In genomic region chr17:28733346-28733745, GRCh38 we compare ENCODE assay signal across 26 cellular contexts. TPM values are rescaled to one million over a fixed set of nuclear protein-coding genes. Genes with fewer than 3 reads are reported as not detected.
DNase-seq lines count a peak whose midpoint lies in the region; ATAC-seq and TF ChIP-seq lines count a peak whose summit lies in the region.
"Had no signal": no experiment of that assay in that cellular context is flagged by ENCODE, and none has a peak within 500 bp of the region (broad histone marks: within the 10 kb centered on the region; RNA-seq: fewer than 3 reads in every experiment).

No MANE protein-coding gene starts in this region.

- H3K4me3 ChIP-seq in OCI-LY3 (ENCODE audit: low read length) = no peak overlapping the region
- no peak overlapping the region for H3K4me3 ChIP-seq in prostate gland
- no peak overlapping the region for H3K4me3 ChIP-seq in esophagus muscularis mucosa
- H3K4me3 ChIP-seq: BLaER1 treated with 17β-estradiol and CSF1 and Interleukin-3, amounts not matched to agents 10 nM and 100 nM; GM12878; MG63 had no signal

- H3K9ac ChIP-seq in OCI-LY3 (ENCODE audit: low read length) = no peak overlapping the region
- H3K9ac ChIP-seq: BLaER1 treated with 17β-estradiol and CSF1 and Interleukin-3, amounts not matched to agents 10 nM and 100 nM had no signal

- no peaks in the 10 kb centered on the region for H3K27me3 ChIP-seq in OCI-LY3 (ENCODE audit: low read depth, low read length)
- H3K27me3 ChIP-seq in prostate gland (replicated peaks; ENCODE audit: insufficient read depth) = no peaks in the 10 kb centered on the region
- no peaks in the 10 kb centered on the region for H3K27me3 ChIP-seq in esophagus muscularis mucosa
- H3K27me3 ChIP-seq: BLaER1 treated with 17β-estradiol and CSF1 and Interleukin-3, amounts not matched to agents 10 nM and 100 nM; MG63 had no signal

- H3K9me3 ChIP-seq in OCI-LY3 (ENCODE audit: insufficient read depth, low read length) = no peaks in the 10 kb centered on the region
- no peaks in the 10 kb centered on the region for H3K9me3 ChIP-seq in prostate gland
- H3K9me3 ChIP-seq in esophagus muscularis mucosa = no peaks in the 10 kb centered on the region
- H3K9me3 ChIP-seq: MG63 had no signal

- no TSS peak for BruUV-seq in Calu3 (replicated peaks; lab: Mats Ljungman, UMichigan)

- 72% methylated on average over 1 of the region's 1 CpG for WGBS in prostate gland
- 83% methylated on average over 1 of the region's 1 CpG for WGBS in esophagus muscularis mucosa

- H2AFZ ChIP-seq in OCI-LY3 (ENCODE audit: low read depth, low read length) = no peak overlapping the region

- H3K4me2 ChIP-seq in OCI-LY3 (ENCODE audit: low read length) = no peak overlapping the region

- TF ChIP-seq EP300 in esophagus muscularis mucosa (IDR thresholded peaks at IDR 0.05) = no peak

- no peak overlapping the region for H3K4me3 Mint-ChIP-seq in Calu3 (ENCODE audit: low read depth, unreplicated experiment)
- no peak overlapping the region for H3K4me3 Mint-ChIP-seq in memory B cell
- H3K4me3 Mint-ChIP-seq: CD4-positive, alpha-beta T cell had no signal

- CTCF ChIA-PET in Calu3 (lab: Charles Lee) = interaction anchor here (1.0 to 1.7 kb wide), 3 partner anchors 13 to 30 kb away, joined by 3 to 8 read pairs (median 3); no protein-coding TSS in a partner anchor

- H3K36me3 ChIP-seq in OCI-LY3 (replicated peaks; ENCODE audit: low read depth, low read length) (peaks cover 24% of the 10 kb centered on the region), prostate gland (peaks cover 0 to 3% of the 10 kb centered on the region in 2 donors), esophagus muscularis mucosa (peaks cover 0 to 6% (median 0%) of the 10 kb centered on the region in 4 donors)
- H3K36me3 ChIP-seq: MG63 had no signal

- H3K27ac Mint-ChIP-seq in Calu3 (ENCODE audit: unreplicated experiment) = peak overlapping the region; percentile 44
- H3K27ac Mint-ChIP-seq in memory B cell = peak overlapping the region; percentile 86
- H3K27ac Mint-ChIP-seq: CD4-positive, alpha-beta T cell had no signal

- H3K4me1 Mint-ChIP-seq in Calu3 (ENCODE audit: low read depth, unreplicated experiment) (peaks cover 29% of the 10 kb centered on the region), memory B cell (peaks cover 34% of the 10 kb centered on the region)

- H3K4me1 ChIP-seq in OCI-LY3 (ENCODE audit: low read length) (peaks cover 54% of the 10 kb centered on the region), prostate gland (replicated peaks) (no peaks in the 10 kb centered on the region), esophagus muscularis mucosa (peaks cover 0 to 9% (median 5%) of the 10 kb centered on the region in 4 donors)

- TF ChIP-seq POLR2A in prostate gland (IDR thresholded peaks at IDR 0.05) = no peak
- TF ChIP-seq POLR2A in esophagus muscularis mucosa (IDR thresholded peaks at IDR 0.05; ENCODE audit: low read depth) = no peak

- H3K27me3 Mint-ChIP-seq in Calu3 (ENCODE audit: unreplicated experiment) (no peaks in the 10 kb centered on the region), memory B cell (no peaks in the 10 kb centered on the region)
- H3K27me3 Mint-ChIP-seq: CD4-positive, alpha-beta T cell had no signal

- ATAC-seq in memory B cell (ENCODE audit: low read depth) = no peak
- no peak for ATAC-seq in GM21717 (IDR thresholded peaks at IDR 0.05; ENCODE audit: unreplicated experiment)
- ATAC-seq in HG03442 (IDR thresholded peaks at IDR 0.05; ENCODE audit: unreplicated experiment) = no peak
- ATAC-seq: GM12878 had no signal

- DNase-seq in Calu3 = no peak
- DNase-seq in astrocyte of the hippocampus (ENCODE audit: low read depth, low spot score) = peak; percentile 53
- no peak for DNase-seq in memory B cell (ENCODE audit: low spot score in 2 of 2)
- no peak for DNase-seq in prostate gland (ENCODE audit: low spot score)
- DNase-seq in esophagus muscularis mucosa (ENCODE audit: extremely low spot score) = no peak
- DNase-seq: CD4-positive, alpha-beta T cell; COR-L47; DMS79; EL; GDM1; GOT3; HCEC 1CT; Kasumi-1; MG63; NCI-H1694; NCI-H2029 treated with DMSO at 0.1 percent for 48 hours; NCI-H446 treated with DMSO at 0.1 percent for 48 hours; NCI-H526; NCI-H82; NK-92 treated with Interleukin-12 subunit alpha and Interleukin-12 subunit beta, amount 100 ng/mL, for 24 hours; RPMI8226 had no signal

- intact Hi-C loops in Calu3 (cut with micrococcal nuclease; ENCODE audit: unreplicated experiment) (no loop called here), prostate gland (cut with DNase I) (no loop called here), esophagus muscularis mucosa (cut with DNase I) (no loop called here)

- H3K27ac ChIP-seq in OCI-LY3 (ENCODE audit: low read length) (peak overlapping the region; percentile 11; the same call in 1 of the 2 replicates), prostate gland (no peak overlapping the region), esophagus muscularis mucosa (replicated peaks in 1 of 4) (no peak overlapping the region)
- H3K27ac ChIP-seq: BLaER1 treated with 17β-estradiol and CSF1 and Interleukin-3, amounts not matched to agents 10 nM and 100 nM had no signal

- TF ChIP-seq CTCF in Calu3 (IDR thresholded peaks at IDR 0.05; ENCODE audit: unreplicated experiment) (no peak), OCI-LY3 (IDR thresholded peaks at IDR 0.05; ENCODE audit: low read depth, low read length) (no peak), prostate gland (IDR thresholded peaks at IDR 0.05) (no peak), esophagus muscularis mucosa (IDR thresholded peaks at IDR 0.05) (no peak)

- peaks cover 9% of the 10 kb centered on the region for H3K36me3 Mint-ChIP-seq in Calu3 (ENCODE audit: insufficient read depth, unreplicated experiment)
- peaks cover 5% of the 10 kb centered on the region for H3K36me3 Mint-ChIP-seq in memory B cell

- no peaks in the 10 kb centered on the region for H4K20me1 ChIP-seq in OCI-LY3 (ENCODE audit: insufficient read depth, low read length)
- H4K20me1 ChIP-seq: BLaER1 treated with 17β-estradiol and CSF1 and Interleukin-3, amounts not matched to agents 10 nM and 100 nM had no signal

- H3K79me2 ChIP-seq in OCI-LY3 (ENCODE audit: low read length) = peaks cover 12% of the 10 kb centered on the region

- H3K9me3 Mint-ChIP-seq in Calu3 (ENCODE audit: low read depth, unreplicated experiment) = no peaks in the 10 kb centered on the region
- H3K9me3 Mint-ChIP-seq in memory B cell = no peaks in the 10 kb centered on the region
- H3K9me3 Mint-ChIP-seq: CD4-positive, alpha-beta T cell had no signal

RNA-seq across cellular contexts. Expression of gene NEK8, which starts 4.8 kb away (rescaled TPM):
- 10.8 and 11.4 TPM in 2 replicates for total RNA-seq in Calu3 (2022)
- 10 to 100 TPM in 1 of 2 donors, 1 to 10 TPM in 1; 5.1 to 13.2 TPM for total RNA-seq in prostate gland
- total RNA-seq in esophagus muscularis mucosa = 1 to 10 TPM in 3 of 4 donors, under 1 TPM in 1; 0.83 to 2.1 (median 1.6) TPM

RNA-seq across cellular contexts. Expression of gene TLCD1, which starts 7.3 kb away (rescaled TPM):
- 44.9 and 49.3 TPM in 2 replicates for total RNA-seq in Calu3 (2022)
- total RNA-seq in prostate gland = 10 to 100 TPM in 1 of 2 donors, 1 to 10 TPM in 1; 5.3 to 19.6 TPM
- total RNA-seq in esophagus muscularis mucosa = 1 to 10 TPM in 3 of 4 donors, not detected in 1; 1.0 to 1.5 (median 1.3) TPM

RNA-seq across cellular contexts. Expression of gene TRAF4, which starts 10.5 kb away (rescaled TPM):
- total RNA-seq in Calu3 (2022) = 201 and 202 TPM in 2 replicates
- 10 to 100 TPM; 43.1 to 59.8 TPM for total RNA-seq in prostate gland
- 10 to 100 TPM in 2 of 4 donors, 1 to 10 TPM in 2; 4.6 to 12.6 (median 10.6) TPM for total RNA-seq in esophagus muscularis mucosa

RNA-seq across cellular contexts. Expression of gene RPL23A, which starts 13.6 kb away (rescaled TPM):
- total RNA-seq in Calu3 (2022) = 1,148 and 1,217 TPM in 2 replicates
- 100 to 1,000 TPM; 417 to 657 TPM for total RNA-seq in prostate gland
- 100 to 1,000 TPM; 378 to 728 (median 558) TPM for total RNA-seq in esophagus muscularis mucosa

RNA-seq across cellular contexts. Expression of gene RAB34, which starts 15.7 kb away (rescaled TPM):
- total RNA-seq in Calu3 (2022) (34.5 and 35.3 TPM in 2 replicates), prostate gland (100 to 1,000 TPM; 165 to 181 TPM), esophagus muscularis mucosa (100 to 1,000 TPM; 147 to 216 (median 202) TPM)
